Comparison of ENCODE assay signal across 17 cellular contexts in the genomic region with DNA sequence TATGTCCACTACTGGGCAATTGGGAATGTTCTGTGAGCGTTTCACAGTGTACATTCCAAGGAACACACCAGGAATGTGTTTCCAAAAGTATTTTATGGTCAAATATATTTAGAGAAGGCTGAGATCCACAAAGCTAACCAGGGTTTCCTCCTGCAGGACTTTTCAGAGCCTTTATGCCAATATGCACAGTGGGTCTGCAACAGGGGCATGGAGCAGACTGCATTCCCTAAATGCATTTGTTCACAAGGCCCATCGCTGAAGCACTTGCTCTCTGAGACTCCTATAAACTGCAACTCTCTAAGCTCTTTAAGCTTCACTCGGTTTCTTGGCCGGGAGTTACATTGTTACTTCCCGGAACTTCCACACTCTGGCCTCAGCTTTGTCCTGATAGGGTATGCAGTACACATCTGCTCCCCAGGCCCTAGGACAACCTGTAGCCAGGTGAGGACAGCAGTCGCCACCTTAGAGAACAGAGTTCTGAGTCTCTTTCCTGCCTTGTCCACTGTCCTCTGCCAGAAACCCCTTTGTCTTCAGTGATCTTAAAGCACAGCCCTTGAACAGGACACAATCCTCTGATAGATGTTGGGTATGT. TPM values are rescaled to one million over a fixed set of nuclear protein-coding genes. Genes with fewer than 3 reads are reported as not detected.
A peak's percentile ranks its signal among the peaks of the same experiment; 100 is the strongest.
DNase-seq lines count a peak whose midpoint lies in the region; TF ChIP-seq lines count a peak whose summit lies in the region.
"Had no signal": no experiment of that assay in that cellular context is flagged by ENCODE, and none has a peak within 500 bp of the region (broad histone marks: within the 10 kb centered on the region; RNA-seq: fewer than 3 reads in every experiment).

No MANE protein-coding gene starts in this region.

- DNase-seq in NCI-H146 (lab: John Stamatoyannopoulos, UW) (peak; percentile 5), NCI-H146 treated with DMSO at 0.1 percent for 48 hours (lab: John Stamatoyannopoulos, UW; ENCODE audit: unreplicated experiment) (no peak), NB4 (ENCODE audit: low read depth) (peak; percentile 8), neural crest cell (ENCODE audit: low read depth, low spot score) (no peak), CD1c-positive myeloid dendritic cell (ENCODE audit: extremely low spot score) (no peak), MM.1S (no peak), trophoblast cell (no peak)
- DNase-seq: 8988T; CD8-positive, alpha-beta T cell had no signal

- H2AFZ ChIP-seq in MM.1S (ENCODE audit: low read length) (no peak overlapping the region), trophoblast cell (ENCODE audit: insufficient read depth, low read length, poor library complexity) (no peak overlapping the region)

- H3K4me1 Mint-ChIP-seq in neural crest cell, result no peaks in the 10 kb centered on the region
- H3K4me1 Mint-ChIP-seq: CD14-positive monocyte had no signal

- no peak overlapping the region for H3K14ac ChIP-seq in trophoblast cell (ENCODE audit: low read length)

- no peak overlapping the region for H2BK12ac ChIP-seq in trophoblast cell (ENCODE audit: low read length)

- no peaks in the 10 kb centered on the region for H3K36me3 Mint-ChIP-seq in neural crest cell (ENCODE audit: low read depth)
- H3K36me3 Mint-ChIP-seq: CD14-positive monocyte; CD8-positive, alpha-beta T cell had no signal

- H4K91ac ChIP-seq in trophoblast cell (ENCODE audit: low read depth, low read length), result no peak overlapping the region

- no peak overlapping the region for H3K4ac ChIP-seq in trophoblast cell (ENCODE audit: low read depth, low read length)

- no peak overlapping the region for H4K8ac ChIP-seq in trophoblast cell (ENCODE audit: low read depth, low read length)

- H3K36me3 ChIP-seq in MM.1S (replicated peaks; ENCODE audit: insufficient read depth, low read length) (no peaks in the 10 kb centered on the region), trophoblast cell (ENCODE audit: control insufficient read depth in 1 of 2, insufficient read depth in 2 of 2, low read length in 2 of 2) (peaks cover 9 to 12% of the 10 kb centered on the region in 2 experiments)
- H3K36me3 ChIP-seq: BLaER1, HAP-1 had no signal

- no peak for TF ChIP-seq POLR2A in NB4 (IDR thresholded peaks at IDR 0.05; ENCODE audit: extremely low read depth, insufficient read length)

- H3K27me3 ChIP-seq in MM.1S (replicated peaks; ENCODE audit: insufficient read depth, low read length) (peaks cover 91% of the 10 kb centered on the region), trophoblast cell (ENCODE audit: insufficient read depth, low read length) (no peaks in the 10 kb centered on the region)
- H3K27me3 ChIP-seq: BLaER1 had no signal

- no peak overlapping the region for H3K23ac ChIP-seq in trophoblast cell (ENCODE audit: low read length)

- H2BK5ac ChIP-seq in trophoblast cell (ENCODE audit: low read depth, low read length, poor library complexity), result no peak overlapping the region

- H3K79me1 ChIP-seq in trophoblast cell (ENCODE audit: low read length), result no peaks in the 10 kb centered on the region

- WGBS in trophoblast cell (ENCODE audit: extremely low coverage, insufficient coverage, insufficient read length), result no CpG with 5 or more reads among the region's 6 CpGs

- no peaks in the 10 kb centered on the region for H3K4me1 ChIP-seq in MM.1S (ENCODE audit: low read length)
- no peaks in the 10 kb centered on the region for H3K4me1 ChIP-seq in trophoblast cell (ENCODE audit: control insufficient read depth in 1 of 2, insufficient read depth in 2 of 2, low read length in 2 of 2)
- H3K4me1 ChIP-seq: BLaER1, HAP-1 had no signal

- no peaks in the 10 kb centered on the region for H3F3A ChIP-seq in MM.1S (ENCODE audit: insufficient read depth, low read length)

- no peaks in the 10 kb centered on the region for H3K79me2 ChIP-seq in MM.1S (ENCODE audit: low read length)
- H3K79me2 ChIP-seq in trophoblast cell (ENCODE audit: control insufficient read depth, insufficient read depth, low read length, poor library complexity), result no peaks in the 10 kb centered on the region

- H3K9me3 ChIP-seq in MM.1S (replicated peaks; ENCODE audit: insufficient read depth, low read length), result no peaks in the 10 kb centered on the region
- peaks cover 3% of the 10 kb centered on the region for H3K9me3 ChIP-seq in trophoblast cell (ENCODE audit: insufficient read depth, low read depth, low read length)
- H3K9me3 ChIP-seq: BLaER1, HAP-1 had no signal

- no peaks in the 10 kb centered on the region for H3K9me3 Mint-ChIP-seq in neural crest cell
- H3K9me3 Mint-ChIP-seq: CD8-positive, alpha-beta T cell had no signal

- no peaks in the 10 kb centered on the region for H3K9me2 ChIP-seq in MM.1S (replicated peaks; ENCODE audit: insufficient read depth, low read length)

- no peak overlapping the region for H2BK120ac ChIP-seq in trophoblast cell (ENCODE audit: insufficient read depth, low read length, poor library complexity)

- H3K18ac ChIP-seq in trophoblast cell (ENCODE audit: low read length), result no peak overlapping the region

- TF ChIP-seq CTCF in NB4 (IDR thresholded peaks at IDR 0.05; ENCODE audit: low read depth, low read length) (no peak), neural crest cell (conservative IDR thresholded peaks at IDR 0.05) (no peak), MM.1S (IDR thresholded peaks at IDR 0.05; ENCODE audit: low read length) (no peak)

- H3K9ac ChIP-seq in MM.1S (ENCODE audit: low read length) (no peak overlapping the region), trophoblast cell (ENCODE audit: low read length) (no peak overlapping the region)
- H3K9ac ChIP-seq: BLaER1 had no signal

- H3K27ac ChIP-seq in MM.1S (ENCODE audit: low read length) (no peak overlapping the region), trophoblast cell (ENCODE audit: low read depth, low read length) (no peak overlapping the region)
- H3K27ac ChIP-seq: BLaER1, HL-60 had no signal

- H3K4me3 ChIP-seq in NB4 (ENCODE audit: low read depth, low read length) (no peak overlapping the region), MM.1S (ENCODE audit: low read length) (no peak overlapping the region), trophoblast cell (ENCODE audit: low read depth, low read length) (no peak overlapping the region)
- H3K4me3 ChIP-seq: BLaER1, HAP-1 had no signal

- H2AK5ac ChIP-seq in trophoblast cell (ENCODE audit: low read length), result no peak overlapping the region

- no peaks in the 10 kb centered on the region for H4K20me1 ChIP-seq in MM.1S (ENCODE audit: insufficient read depth, low read length)
- H4K20me1 ChIP-seq: BLaER1 had no signal

- H3K4me2 ChIP-seq in MM.1S (ENCODE audit: low read depth, low read length), result no peak overlapping the region
- no peak overlapping the region for H3K4me2 ChIP-seq in trophoblast cell (ENCODE audit: low read length)
- H3K4me2 ChIP-seq: BLaER1 had no signal

- no peak overlapping the region for H3K4me3 Mint-ChIP-seq in neural crest cell
- H3K4me3 Mint-ChIP-seq: CD14-positive monocyte; CD8-positive, alpha-beta T cell had no signal

- H3K27ac Mint-ChIP-seq in neural crest cell (ENCODE audit: unreplicated experiment), result peak overlapping the region; percentile 8
- H3K27ac Mint-ChIP-seq: CD14-positive monocyte; CD8-positive, alpha-beta T cell had no signal

- H4K12ac ChIP-seq in trophoblast cell (ENCODE audit: low read depth, low read length), result no peak overlapping the region

- H3K27me3 Mint-ChIP-seq in neural crest cell (ENCODE audit: low read depth), result no peaks in the 10 kb centered on the region

RNA-seq across cellular contexts. Expression of gene FBN3, which starts 33.5 kb away (rescaled TPM):
- total RNA-seq in neural crest cell, result 12.8 and 13.9 TPM in 2 replicates
- polyA plus RNA-seq in trophoblast cell (2013), result 9.1 and 10.0 TPM in 2 replicates
- total RNA-seq: Calu3, H4, HT1080 had no signal
- polyA plus RNA-seq: AG04450, CD14-positive monocyte had no signal

Comparison
In these comparisons a context has a peak if more than half of its experiments do, and no peak if none do; other contexts are left out.
1. DNase-seq: peak in NCI-H146 (single experiment) and NB4 (single experiment); none in NCI-H146 treated with DMSO at 0.1 percent for 48 hours (single experiment), neural crest cell (single experiment), CD1c-positive myeloid dendritic cell (single experiment), MM.1S (single experiment) and trophoblast cell (0 of 2).